Comparison of ENCODE assay signal across 28 cellular contexts in genomic region chr12:94235894-94236293, GRCh38.
"Had no signal": no experiment of that assay in that cellular context is flagged by ENCODE, and none has a peak within 500 bp of the region (broad histone marks: within the 10 kb centered on the region; RNA-seq: fewer than 3 reads in every experiment).

No MANE protein-coding gene starts in this region.

- H3K4me3 ChIP-seq: gastroesophageal sphincter, hepatocyte, pancreas, prostate gland, sigmoid colon, testis, transverse colon had no signal

- H3K4me1 ChIP-seq: gastroesophageal sphincter, pancreas, prostate gland, transverse colon had no signal

- H3K27ac ChIP-seq: gastroesophageal sphincter, hepatocyte, pancreas, prostate gland, testis, transverse colon, VCaP had no signal

- H3K27me3 ChIP-seq: gastroesophageal sphincter, hepatocyte, pancreas, sigmoid colon, testis, transverse colon had no signal

- ATAC-seq: effector memory CD8-positive, alpha-beta T cell; gastroesophageal sphincter; left cardiac atrium; left ventricle myocardium superior; pancreas had no signal

- H3K36me3 ChIP-seq: gastroesophageal sphincter, pancreas, prostate gland, sigmoid colon, transverse colon had no signal

- H3K9me3 ChIP-seq: gastroesophageal sphincter, pancreas, prostate gland, sigmoid colon, testis, transverse colon had no signal

- DNase-seq: activated CD4-positive, alpha-beta T cell treated with anti-CD3 and anti-CD28 coated beads for 4 hours; activated CD4-positive, alpha-beta T cell treated with anti-CD3 and anti-CD28 coated beads, Interleukin-2, amount 50 U/mL, for 48 hours; activated CD8-positive, alpha-beta memory T cell treated with anti-CD3 and anti-CD28 coated beads, Interleukin-2, amount 50 U/mL, for 4 hours; activated gamma-delta T cell; activated naive CD4-positive, alpha-beta T cell treated with anti-CD3 and anti-CD28 coated beads, Interleukin-2, amount 10 ng/mL, durations not matched to agents 7 days and 5 days; activated naive CD8-positive, alpha-beta T cell treated with anti-CD3 and anti-CD28 coated beads, Interleukin-2, amount 10 ng/mL, durations not matched to agents 7 days and 5 days; activated T-cell treated with anti-CD3 and anti-CD28 coated beads, Interleukin-2, amount 50 U/mL, for 24 hours; amniotic stem cell; caudate nucleus; cortex of kidney; effector memory CD8-positive, alpha-beta T cell; erythroblast; left cardiac atrium; left ventricle myocardium superior; mammary epithelial cell; naive B cell; nephron progenitor cell; pancreas; sigmoid colon; small intestine; stimulated activated CD4-positive, alpha-beta T cell treated with anti-CD3 and anti-CD28 coated beads, Interleukin-1b, Interleukin-23, amount 100 ng/mL, for 48 hours; stimulated activated naive CD4-positive, alpha-beta T cell treated with Interleukin-2 at 50 U/mL for 16 hours; testis; transverse colon had no signal
